In the genomic region with DNA sequence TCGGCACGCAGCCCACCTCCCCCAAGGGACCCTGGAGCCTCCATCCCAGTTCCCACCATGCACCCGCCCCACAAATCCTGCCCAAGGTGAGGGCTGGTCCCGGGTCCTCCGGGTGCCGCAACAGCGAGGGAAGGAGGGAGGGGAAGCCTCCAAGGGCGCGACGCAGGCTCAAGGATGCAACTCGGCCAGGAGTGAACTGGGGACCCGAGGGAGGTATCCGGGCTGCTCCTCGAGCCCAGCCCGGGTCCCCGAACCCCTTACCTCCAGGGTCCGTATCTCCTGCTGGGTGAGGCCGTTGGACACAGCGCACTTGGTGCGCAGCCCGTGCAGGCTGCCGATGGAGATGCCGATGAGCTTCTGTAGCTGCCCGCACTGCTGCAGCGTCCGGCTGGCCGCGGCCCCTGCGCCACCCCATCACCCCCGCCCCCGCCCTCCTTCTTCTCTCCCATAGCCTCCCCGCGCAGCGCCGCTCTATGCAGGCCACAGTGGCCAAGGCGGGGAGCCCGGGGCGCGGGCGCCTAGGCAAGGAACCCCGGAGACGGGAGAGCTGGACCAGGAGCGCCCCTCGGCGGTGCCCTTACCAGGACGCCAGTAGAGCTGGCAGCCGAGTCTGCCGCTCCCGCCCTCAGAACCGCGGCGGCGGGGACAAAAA, we compare ENCODE assay signal across 8 cellular contexts.
A peak's percentile ranks its signal among the peaks of the same experiment; 100 is the strongest.
DNase-seq lines count a peak whose midpoint lies in the region; ATAC-seq, FAIRE-seq and TF ChIP-seq lines count a peak whose summit lies in the region.

No MANE protein-coding gene starts in this region.

- H2AFZ ChIP-seq in GM23338, result peak overlapping the region; percentile 94

- no peak for TF ChIP-seq POLR2A in right lobe of liver (IDR thresholded peaks at IDR 0.05)

- H3K27ac ChIP-seq in GM23338 (ENCODE audit: low read depth) (no peak overlapping the region), brain microvascular endothelial cell (no peak overlapping the region), right lobe of liver (no peak overlapping the region)

- H3K36me3 Mint-ChIP-seq in GM23338 (ENCODE audit: low read depth), result no peaks in the 10 kb centered on the region
- peaks cover 2% of the 10 kb centered on the region for H3K36me3 Mint-ChIP-seq in T-helper 17 cell (ENCODE audit: low read depth)

- no peaks in the 10 kb centered on the region for H4K20me1 ChIP-seq in GM23338 (replicated peaks; ENCODE audit: insufficient read depth)

- DNase-seq in ACHN, result peak; percentile 16
- peak; percentile 68 for DNase-seq in GM23338 (ENCODE audit: low spot score)
- no peak for DNase-seq in brain microvascular endothelial cell
- DNase-seq in right lobe of liver, result peak in 2 of 3 donors; percentile 19 to 47
- DNase-seq in urothelium cell line (ENCODE audit: low spot score), result peak; percentile 54
- DNase-seq in T-helper 17 cell, result no peak
- no peak for DNase-seq in dedifferentiated amniotic fluid mesenchymal stem cell (ENCODE audit: extremely low spot score)

- intact Hi-C loops in right lobe of liver (cut with DNase I), result no loop called here

- H3K9me2 ChIP-seq in GM23338 (ENCODE audit: insufficient read depth), result no peaks in the 10 kb centered on the region

- H3K4me3 ChIP-seq in GM23338 (peak overlapping the region; percentile 77), brain microvascular endothelial cell (ENCODE audit: low read depth, low read length) (peak overlapping the region; percentile 45), right lobe of liver (peak overlapping the region; percentile 14 to 27 (median 16))

- peaks cover 24% of the 10 kb centered on the region for H3K27me3 Mint-ChIP-seq in GM23338 (ENCODE audit: insufficient read depth, low read depth, poor library complexity)
- H3K27me3 Mint-ChIP-seq in T-helper 17 cell, result peaks cover 7% of the 10 kb centered on the region

- H3F3A ChIP-seq in GM23338 (replicated peaks; ENCODE audit: low read depth), result no peaks in the 10 kb centered on the region

- TF ChIP-seq CTCF in GM23338 (conservative IDR thresholded peaks at IDR 0.05; ENCODE audit: low read depth in 2 of 2) (peak; percentile 12 to 58; a peak in 2 of 4 replicates), brain microvascular endothelial cell (IDR thresholded peaks at IDR 0.05; ENCODE audit: low read depth, low read length, missing control alignments) (no peak), right lobe of liver (IDR thresholded peaks at IDR 0.05) (no peak)

- ATAC-seq in GM23338 (peak; percentile 94), right lobe of liver (no peak), HG02678 (IDR thresholded peaks at IDR 0.05; ENCODE audit: unreplicated experiment) (no peak), T-helper 17 cell (no peak)

- H3K27ac Mint-ChIP-seq in GM23338 (no peak overlapping the region), T-helper 17 cell (no peak overlapping the region)

- H3K4me1 ChIP-seq in GM23338 (ENCODE audit: insufficient read depth) (no peaks in the 10 kb centered on the region), right lobe of liver (peaks cover 0 to 7% (median 0%) of the 10 kb centered on the region in 4 donors)

- H3K36me3 ChIP-seq in GM23338 (ENCODE audit: insufficient read depth) (no peaks in the 10 kb centered on the region), brain microvascular endothelial cell (replicated peaks) (no peaks in the 10 kb centered on the region), right lobe of liver (no peaks in the 10 kb centered on the region)

- peak overlapping the region; percentile 78 for H3K4me3 Mint-ChIP-seq in GM23338
- no peak overlapping the region for H3K4me3 Mint-ChIP-seq in T-helper 17 cell

- H3K4me2 ChIP-seq in GM23338, result peak overlapping the region; percentile 81

- no peak for FAIRE-seq in urothelium cell line (lab: Jason Lieb, UNC)

- H3K79me2 ChIP-seq in GM23338 (replicated peaks; ENCODE audit: insufficient read depth), result no peaks in the 10 kb centered on the region

- peaks cover 4% of the 10 kb centered on the region; the same call in 1 of the 3 replicates for H3K4me1 Mint-ChIP-seq in GM23338
- no peaks in the 10 kb centered on the region for H3K4me1 Mint-ChIP-seq in T-helper 17 cell

- in situ Hi-C loops in ACHN (cut with HindIII; ENCODE audit: low pct_ligation_motif_present, low pct_unique_long_range_greater_than_20kb, low sequenced_read_pairs), result no loop called here
- in situ Hi-C loops in brain microvascular endothelial cell (cut with HindIII; ENCODE audit: low pct_ligation_motif_present, low sequenced_read_pairs), result no loop called here

- H3K27me3 ChIP-seq in GM23338 (ENCODE audit: insufficient read depth) (peaks cover 49% of the 10 kb centered on the region), brain microvascular endothelial cell (replicated peaks) (peaks cover 7% of the 10 kb centered on the region), right lobe of liver (no peaks in the 10 kb centered on the region)

- no peaks in the 10 kb centered on the region for H3K9me3 Mint-ChIP-seq in GM23338

- no peaks in the 10 kb centered on the region for H3K9me3 ChIP-seq in right lobe of liver
- no peaks in the 10 kb centered on the region for H3K9me3 ChIP-seq in T-helper 17 cell (ENCODE audit: control insufficient read depth, low read length, poor library complexity, severe bottlenecking)

- WGBS in right lobe of liver (ENCODE audit: insufficient coverage, low coverage, low lambda C conversion rate, missing lambda C conversion rate), result 2% methylated on average over 21 of the region's 53 CpGs

TF ChIP-seq in GM23338, 12 proteins besides CTCF, POLR2A, EP300 and RAD21 (continues in another document):
- TF ChIP-seq STAT1 (IDR thresholded peaks at IDR 0.05; ENCODE audit: unreplicated experiment) (no peak), ZNF114 (CRISPR knock-in tag; IDR thresholded peaks at IDR 0.05) (no peak), CREB1 (CRISPR knock-in tag; IDR thresholded peaks at IDR 0.05; ENCODE audit: low read depth) (no peak)
- TF ChIP-seq, protein P1, sequence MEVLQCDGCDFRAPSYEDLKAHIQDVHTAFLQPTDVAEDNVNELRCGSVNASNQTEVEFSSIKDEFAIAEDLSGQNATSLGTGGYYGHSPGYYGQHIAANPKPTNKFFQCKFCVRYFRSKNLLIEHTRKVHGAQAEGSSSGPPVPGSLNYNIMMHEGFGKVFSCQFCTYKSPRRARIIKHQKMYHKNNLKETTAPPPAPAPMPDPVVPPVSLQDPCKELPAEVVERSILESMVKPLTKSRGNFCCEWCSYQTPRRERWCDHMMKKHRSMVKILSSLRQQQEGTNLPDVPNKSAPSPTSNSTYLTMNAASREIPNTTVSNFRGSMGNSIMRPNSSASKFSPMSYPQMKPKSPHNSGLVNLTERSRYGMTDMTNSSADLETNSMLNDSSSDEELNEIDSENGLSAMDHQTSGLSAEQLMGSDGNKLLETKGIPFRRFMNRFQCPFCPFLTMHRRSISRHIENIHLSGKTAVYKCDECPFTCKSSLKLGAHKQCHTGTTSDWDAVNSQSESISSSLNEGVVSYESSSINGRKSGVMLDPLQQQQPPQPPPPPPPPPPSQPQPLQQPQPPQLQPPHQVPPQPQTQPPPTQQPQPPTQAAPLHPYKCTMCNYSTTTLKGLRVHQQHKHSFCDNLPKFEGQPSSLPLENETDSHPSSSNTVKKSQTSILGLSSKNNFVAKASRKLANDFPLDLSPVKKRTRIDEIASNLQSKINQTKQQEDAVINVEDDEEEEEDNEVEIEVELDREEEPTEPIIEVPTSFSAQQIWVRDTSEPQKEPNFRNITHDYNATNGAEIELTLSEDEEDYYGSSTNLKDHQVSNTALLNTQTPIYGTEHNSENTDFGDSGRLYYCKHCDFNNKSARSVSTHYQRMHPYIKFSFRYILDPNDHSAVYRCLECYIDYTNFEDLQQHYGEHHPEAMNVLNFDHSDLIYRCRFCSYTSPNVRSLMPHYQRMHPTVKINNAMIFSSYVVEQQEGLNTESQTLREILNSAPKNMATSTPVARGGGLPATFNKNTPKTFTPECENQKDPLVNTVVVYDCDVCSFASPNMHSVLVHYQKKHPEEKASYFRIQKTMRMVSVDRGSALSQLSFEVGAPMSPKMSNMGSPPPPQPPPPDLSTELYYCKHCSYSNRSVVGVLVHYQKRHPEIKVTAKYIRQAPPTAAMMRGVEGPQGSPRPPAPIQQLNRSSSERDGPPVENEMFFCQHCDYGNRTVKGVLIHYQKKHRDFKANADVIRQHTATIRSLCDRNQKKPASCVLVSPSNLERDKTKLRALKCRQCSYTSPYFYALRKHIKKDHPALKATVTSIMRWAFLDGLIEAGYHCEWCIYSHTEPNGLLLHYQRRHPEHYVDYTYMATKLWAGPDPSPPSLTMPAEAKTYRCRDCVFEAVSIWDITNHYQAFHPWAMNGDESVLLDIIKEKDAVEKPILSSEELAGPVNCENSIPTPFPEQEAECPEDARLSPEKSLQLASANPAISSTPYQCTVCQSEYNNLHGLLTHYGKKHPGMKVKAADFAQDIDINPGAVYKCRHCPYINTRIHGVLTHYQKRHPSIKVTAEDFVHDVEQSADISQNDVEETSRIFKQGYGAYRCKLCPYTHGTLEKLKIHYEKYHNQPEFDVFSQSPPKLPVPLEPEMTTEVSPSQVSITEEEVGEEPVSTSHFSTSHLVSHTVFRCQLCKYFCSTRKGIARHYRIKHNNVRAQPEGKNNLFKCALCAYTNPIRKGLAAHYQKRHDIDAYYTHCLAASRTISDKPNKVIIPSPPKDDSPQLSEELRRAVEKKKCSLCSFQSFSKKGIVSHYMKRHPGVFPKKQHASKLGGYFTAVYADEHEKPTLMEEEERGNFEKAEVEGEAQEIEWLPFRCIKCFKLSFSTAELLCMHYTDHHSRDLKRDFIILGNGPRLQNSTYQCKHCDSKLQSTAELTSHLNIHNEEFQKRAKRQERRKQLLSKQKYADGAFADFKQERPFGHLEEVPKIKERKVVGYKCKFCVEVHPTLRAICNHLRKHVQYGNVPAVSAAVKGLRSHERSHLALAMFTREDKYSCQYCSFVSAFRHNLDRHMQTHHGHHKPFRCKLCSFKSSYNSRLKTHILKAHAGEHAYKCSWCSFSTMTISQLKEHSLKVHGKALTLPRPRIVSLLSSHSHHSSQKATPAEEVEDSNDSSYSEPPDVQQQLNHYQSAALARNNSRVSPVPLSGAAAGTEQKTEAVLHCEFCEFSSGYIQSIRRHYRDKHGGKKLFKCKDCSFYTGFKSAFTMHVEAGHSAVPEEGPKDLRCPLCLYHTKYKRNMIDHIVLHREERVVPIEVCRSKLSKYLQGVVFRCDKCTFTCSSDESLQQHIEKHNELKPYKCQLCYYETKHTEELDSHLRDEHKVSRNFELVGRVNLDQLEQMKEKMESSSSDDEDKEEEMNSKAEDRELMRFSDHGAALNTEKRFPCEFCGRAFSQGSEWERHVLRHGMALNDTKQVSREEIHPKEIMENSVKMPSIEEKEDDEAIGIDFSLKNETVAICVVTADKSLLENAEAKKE (CRISPR knock-in tag; IDR thresholded peaks at IDR 0.05), result no peak
- TF ChIP-seq, protein P2, sequence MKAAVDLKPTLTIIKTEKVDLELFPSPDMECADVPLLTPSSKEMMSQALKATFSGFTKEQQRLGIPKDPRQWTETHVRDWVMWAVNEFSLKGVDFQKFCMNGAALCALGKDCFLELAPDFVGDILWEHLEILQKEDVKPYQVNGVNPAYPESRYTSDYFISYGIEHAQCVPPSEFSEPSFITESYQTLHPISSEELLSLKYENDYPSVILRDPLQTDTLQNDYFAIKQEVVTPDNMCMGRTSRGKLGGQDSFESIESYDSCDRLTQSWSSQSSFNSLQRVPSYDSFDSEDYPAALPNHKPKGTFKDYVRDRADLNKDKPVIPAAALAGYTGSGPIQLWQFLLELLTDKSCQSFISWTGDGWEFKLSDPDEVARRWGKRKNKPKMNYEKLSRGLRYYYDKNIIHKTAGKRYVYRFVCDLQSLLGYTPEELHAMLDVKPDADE (IDR thresholded peaks at IDR 0.05), result no peak

Comparison
In these comparisons a context has a peak if more than half of its experiments do, and no peak if none do; other contexts are left out.
1. DNase-seq: peak in ACHN (single experiment), GM23338 (single experiment), right lobe of liver (2 of 3) and urothelium cell line (single experiment); none in brain microvascular endothelial cell (single experiment), T-helper 17 cell (0 of 3) and dedifferentiated amniotic fluid mesenchymal stem cell (single experiment).
2. H3K4me3 ChIP-seq: peak in every context shown above with its lines; median percentile 77 in GM23338; 45 in brain microvascular endothelial cell; 16 in right lobe of liver.
3. CTCF ChIP-seq: peak in GM23338 (2 of 2); none in brain microvascular endothelial cell (single experiment) and right lobe of liver (0 of 4).